In genomic region chr11:113675003-113675471, GRCh38 we compare ENCODE assay signal across 1 cellular context.
TF ChIP-seq lines count a peak whose summit lies in the region.

No MANE protein-coding gene starts in this region.

TF ChIP-seq in HepG2, 621 proteins besides CTCF, POLR2A, EP300 and RAD21 (continued from another document):
- no peak for TF ChIP-seq GRHL1 (CRISPR knock-in tag; conservative IDR thresholded peaks at IDR 0.05)
